12 cellular contexts compared by ENCODE assay signal in the genomic region with DNA sequence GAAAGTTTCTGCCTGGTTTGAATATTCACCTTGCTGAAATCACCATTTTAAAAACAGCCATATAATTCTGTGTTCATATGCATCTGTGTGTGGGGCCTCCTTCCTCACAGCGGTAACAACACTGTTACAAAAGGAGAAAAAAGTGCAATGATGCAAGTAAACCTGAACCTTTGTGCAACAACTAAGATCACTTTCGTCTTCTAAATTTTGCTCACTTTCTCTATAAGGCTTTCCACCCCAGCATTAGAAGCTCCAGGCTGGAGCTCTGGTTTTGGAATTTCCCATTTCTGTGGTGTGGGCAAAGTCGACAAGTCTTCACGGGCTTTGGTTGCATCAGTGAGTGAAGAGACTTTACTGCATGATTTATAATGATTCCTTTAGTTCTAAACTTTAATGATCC. TPM values are rescaled to one million over a fixed set of nuclear protein-coding genes. Genes with fewer than 3 reads are reported as not detected.
A peak's percentile ranks its signal among the peaks of the same experiment; 100 is the strongest.
DNase-seq lines count a peak whose midpoint lies in the region; ATAC-seq, FAIRE-seq and TF ChIP-seq lines count a peak whose summit lies in the region.
"Had no signal": no experiment of that assay in that cellular context is flagged by ENCODE, and none has a peak within 500 bp of the region (broad histone marks: within the 10 kb centered on the region; RNA-seq: fewer than 3 reads in every experiment).

No MANE protein-coding gene starts in this region.

- H3K36me3 ChIP-seq in SJCRH30: no peaks in the 10 kb centered on the region; the same call in 1 of the 2 replicates

- H3K4me1 ChIP-seq in foreskin keratinocyte (peaks cover 50% of the 10 kb centered on the region), SJCRH30 (peaks cover 4% of the 10 kb centered on the region; the same call in 1 of the 2 replicates)

- no peak overlapping the region for H3K4me3 Mint-ChIP-seq in stimulated activated naive CD8-positive, alpha-beta T cell treated with anti-CD3 and anti-CD28 coated beads, Interleukin-15, amount 100 ng/mL, for 72 hours

- H3K4me3 ChIP-seq in SJCRH30 (no peak overlapping the region), lower leg skin (ENCODE audit: low read depth, poor library complexity, severe bottlenecking) (no peak overlapping the region)
- H3K4me3 ChIP-seq: BLaER1 treated with 17β-estradiol and CSF1 and Interleukin-3, amounts not matched to agents 10 nM and 100 nM had no signal

- TF ChIP-seq CTCF in GM13976 (IDR thresholded peaks at IDR 0.05; ENCODE audit: borderline replicate concordance, control extremely low read depth, extremely low read depth, insufficient read depth, missing control alignments) (no peak), foreskin keratinocyte (conservative IDR thresholded peaks at IDR 0.05) (no peak), lower leg skin (IDR thresholded peaks at IDR 0.05) (no peak)

- no peaks in the 10 kb centered on the region for H3K4me1 Mint-ChIP-seq in stimulated activated naive CD8-positive, alpha-beta T cell treated with anti-CD3 and anti-CD28 coated beads, Interleukin-15, amount 100 ng/mL, for 72 hours

- no peaks in the 10 kb centered on the region for H3K9me3 Mint-ChIP-seq in stimulated activated naive CD8-positive, alpha-beta T cell treated with anti-CD3 and anti-CD28 coated beads, Interleukin-15, amount 100 ng/mL, for 72 hours

- peak overlapping the region; percentile 100 for H3K27ac ChIP-seq in foreskin keratinocyte
- no peak overlapping the region for H3K27ac ChIP-seq in SJCRH30
- H3K27ac ChIP-seq: BLaER1 treated with 17β-estradiol and CSF1 and Interleukin-3, amounts not matched to agents 10 nM and 100 nM had no signal

- peak; percentile 33 for DNase-seq in GM13976 (ENCODE audit: low spot score)
- peak; percentile 66 to 78 for DNase-seq in foreskin keratinocyte
- no peak for DNase-seq in stimulated activated naive CD8-positive, alpha-beta T cell treated with anti-CD3 and anti-CD28 coated beads, Interleukin-15, amount 100 ng/mL, for 72 hours
- no peak for DNase-seq in urothelium cell line (ENCODE audit: low spot score)
- no peak for DNase-seq in SJCRH30
- DNase-seq in lower leg skin (ENCODE audit: low spot score in 2 of 2): no peak
- DNase-seq: activated CD4-positive, alpha-beta T cell treated with anti-CD3 and anti-CD28 coated beads for 1 hour; activated gamma-delta T cell; NCI-H345 had no signal

- in situ Hi-C loops in GM13976 (cut with MboI; ENCODE audit: low sequenced_read_pairs, unreplicated experiment): no loop called here

- intact Hi-C loops in lower leg skin (cut with DNase I; ENCODE audit: low total_unique reads): no loop called here

- 50 to 79% methylated on average over 4 of the region's 4 CpGs for WGBS in lower leg skin, 2 donors

- H3K9me3 ChIP-seq in SJCRH30 (replicated peaks): no peaks in the 10 kb centered on the region

- H3K27ac Mint-ChIP-seq in stimulated activated naive CD8-positive, alpha-beta T cell treated with anti-CD3 and anti-CD28 coated beads, Interleukin-15, amount 100 ng/mL, for 72 hours: no peak overlapping the region

- no peak for FAIRE-seq in urothelium cell line (lab: Jason Lieb, UNC)

- H3K27me3 Mint-ChIP-seq in stimulated activated naive CD8-positive, alpha-beta T cell treated with anti-CD3 and anti-CD28 coated beads, Interleukin-15, amount 100 ng/mL, for 72 hours: no peaks in the 10 kb centered on the region

- H3K27me3 ChIP-seq in foreskin keratinocyte (no peaks in the 10 kb centered on the region), SJCRH30 (no peaks in the 10 kb centered on the region)
- H3K27me3 ChIP-seq: BLaER1 treated with 17β-estradiol and CSF1 and Interleukin-3, amounts not matched to agents 10 nM and 100 nM had no signal

- TF ChIP-seq POLR2A in lower leg skin (IDR thresholded peaks at IDR 0.05): no peak

- ATAC-seq in GM21723 (IDR thresholded peaks at IDR 0.05; ENCODE audit: unreplicated experiment) (peak; percentile 58), HG03565 (IDR thresholded peaks at IDR 0.05; ENCODE audit: unreplicated experiment) (peak; percentile 50), foreskin keratinocyte (peak; percentile 41)
- no peak for ATAC-seq in stimulated activated naive CD8-positive, alpha-beta T cell treated with anti-CD3 and anti-CD28 coated beads, Interleukin-15, amount 100 ng/mL, for 72 hours

RNA-seq across cellular contexts. Expression of gene FGD6, which starts 18.4 kb away (rescaled TPM):
- total RNA-seq in foreskin keratinocyte (55.8 and 65.5 TPM in 2 replicates), lower leg skin (10 to 100 TPM; 13.9 to 19.1 (median 14.7) TPM)
- 8.6 and 9.3 TPM in 2 replicates for polyA plus RNA-seq in foreskin keratinocyte
- total RNA-seq in SJCRH30 (2014; rRNA removed; shearing (Covaris generic)): 9.2 and 10.7 TPM in 2 replicates

RNA-seq across cellular contexts. Expression of gene VEZT, which starts 18.7 kb away (rescaled TPM):
- total RNA-seq in foreskin keratinocyte: 88.2 and 106 TPM in 2 replicates
- polyA plus RNA-seq in foreskin keratinocyte: 37.5 and 40.4 TPM in 2 replicates
- 41.8 and 50.5 TPM in 2 replicates for total RNA-seq in SJCRH30 (2014; rRNA removed; shearing (Covaris generic))
- 10 to 100 TPM; 40.6 to 95.9 (median 46.4) TPM for total RNA-seq in lower leg skin

Comparison
In these comparisons a context has a peak if more than half of its experiments do, and no peak if none do; other contexts are left out.
1. DNase-seq: peak in GM13976 (single experiment) and foreskin keratinocyte (2 of 2); none in stimulated activated naive CD8-positive, alpha-beta T cell treated with anti-CD3 and anti-CD28 coated beads, Interleukin-15, amount 100 ng/mL, for 72 hours (0 of 2), urothelium cell line (single experiment), SJCRH30 (0 of 2) and lower leg skin (0 of 2).